ENCODE assay signal across 17 cellular contexts in the genomic region with DNA sequence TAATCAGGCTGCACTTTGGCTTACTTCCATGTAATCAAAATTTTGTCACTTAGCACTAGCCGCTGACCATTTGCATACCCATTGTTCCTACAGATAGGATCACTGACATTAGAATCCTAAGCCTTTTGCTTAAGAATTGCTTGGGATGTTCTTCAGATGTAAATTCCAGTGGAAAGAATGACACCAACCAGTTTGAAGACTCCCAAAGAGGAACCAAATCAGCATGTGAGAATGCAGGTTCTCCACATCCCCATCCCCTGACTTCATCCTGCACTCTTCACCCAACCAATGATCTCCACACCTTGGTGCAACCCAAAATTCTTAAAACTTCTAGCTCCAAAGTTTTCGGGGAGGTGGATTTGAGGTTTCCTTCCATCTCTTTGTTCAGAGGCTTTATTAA.
DNase-seq lines count a peak whose midpoint lies in the region; ATAC-seq and TF ChIP-seq lines count a peak whose summit lies in the region.
"Had no signal": no experiment of that assay in that cellular context is flagged by ENCODE, and none has a peak within 500 bp of the region (broad histone marks: within the 10 kb centered on the region; RNA-seq: fewer than 3 reads in every experiment).

No MANE protein-coding gene starts in this region.

- H3K9me3 ChIP-seq in NT2/D1 (ENCODE audit: insufficient read depth, low read length) (no peaks in the 10 kb centered on the region), right lobe of liver (no peaks in the 10 kb centered on the region)
- H3K9me3 ChIP-seq: BE2C had no signal

- H3K4me1 ChIP-seq in NT2/D1 (ENCODE audit: insufficient read depth, insufficient read length) = no peaks in the 10 kb centered on the region
- no peaks in the 10 kb centered on the region for H3K4me1 ChIP-seq in right lobe of liver
- H3K4me1 ChIP-seq: BE2C had no signal

- DNase-seq in H7 = peak; percentile 16
- peak; percentile 43 for DNase-seq in NT2/D1 (ENCODE audit: low read depth, low spot score)
- peak; percentile 54 for DNase-seq in iPS DF 19.7 (ENCODE audit: low read depth, low spot score)
- no peak for DNase-seq in NCI-H526 (lab: John Stamatoyannopoulos, UW)
- DNase-seq in NCI-H1417 treated with DMSO at 0.1 percent for 48 hours (lab: John Stamatoyannopoulos, UW) = no peak
- DNase-seq in GDM1 (lab: John Stamatoyannopoulos, UW) = no peak
- no peak for DNase-seq in right lobe of liver
- DNase-seq: 8988T; BE2C; C1 segment of cervical spinal cord; CD4-positive, CD25-positive, alpha-beta regulatory T cell; CD8-positive, alpha-beta memory T cell; COR-L47; DMS 273 treated with DMSO at 0.1 percent for 48 hours; DMS53; DND-41; EL had no signal

- WGBS in right lobe of liver (ENCODE audit: insufficient coverage, low coverage, low lambda C conversion rate, missing lambda C conversion rate) = 69% methylated on average over 2 of the region's 2 CpGs

- TF ChIP-seq CTCF in right lobe of liver (IDR thresholded peaks at IDR 0.05) = no peak

- H3K27me3 ChIP-seq in H7 (ENCODE audit: control insufficient read depth, insufficient read depth, low read length) = no peaks in the 10 kb centered on the region
- H3K27me3 ChIP-seq in NT2/D1 (ENCODE audit: insufficient read depth, insufficient read length) = no peaks in the 10 kb centered on the region
- H3K27me3 ChIP-seq in right lobe of liver = no peaks in the 10 kb centered on the region
- H3K27me3 ChIP-seq: BE2C had no signal

- H3K4me3 ChIP-seq in H7 (ENCODE audit: insufficient read depth, low read depth, low read length) = no peak overlapping the region
- no peak overlapping the region for H3K4me3 ChIP-seq in NT2/D1 (ENCODE audit: insufficient read length, low read depth)
- no peak overlapping the region for H3K4me3 ChIP-seq in right lobe of liver

- no peak for TF ChIP-seq POLR2A in right lobe of liver (IDR thresholded peaks at IDR 0.05)

- no peak for ATAC-seq in right lobe of liver

- H3K27ac ChIP-seq in right lobe of liver = no peak overlapping the region

- H3K9ac ChIP-seq in NT2/D1 (ENCODE audit: insufficient read length, low read depth) = no peak overlapping the region

- H3K36me3 ChIP-seq in H7 (replicated peaks; ENCODE audit: control insufficient read depth, insufficient read depth, low read length) = no peaks in the 10 kb centered on the region
- no peaks in the 10 kb centered on the region for H3K36me3 ChIP-seq in NT2/D1 (ENCODE audit: insufficient read depth, insufficient read length, low read length)
- H3K36me3 ChIP-seq in right lobe of liver = no peaks in the 10 kb centered on the region
- H3K36me3 ChIP-seq: BE2C had no signal

- intact Hi-C loops in right lobe of liver (cut with DNase I) = no loop called here

Comparison
In these comparisons a context has a peak if more than half of its experiments do, and no peak if none do; other contexts are left out.
1. DNase-seq: peak in H7 (single experiment), NT2/D1 (single experiment) and iPS DF 19.7 (single experiment); none in NCI-H526 (0 of 2), NCI-H1417 treated with DMSO at 0.1 percent for 48 hours (single experiment), GDM1 (single experiment) and right lobe of liver (0 of 3).